Comparison of ENCODE assay signal across 8 cellular contexts in the genomic region with DNA sequence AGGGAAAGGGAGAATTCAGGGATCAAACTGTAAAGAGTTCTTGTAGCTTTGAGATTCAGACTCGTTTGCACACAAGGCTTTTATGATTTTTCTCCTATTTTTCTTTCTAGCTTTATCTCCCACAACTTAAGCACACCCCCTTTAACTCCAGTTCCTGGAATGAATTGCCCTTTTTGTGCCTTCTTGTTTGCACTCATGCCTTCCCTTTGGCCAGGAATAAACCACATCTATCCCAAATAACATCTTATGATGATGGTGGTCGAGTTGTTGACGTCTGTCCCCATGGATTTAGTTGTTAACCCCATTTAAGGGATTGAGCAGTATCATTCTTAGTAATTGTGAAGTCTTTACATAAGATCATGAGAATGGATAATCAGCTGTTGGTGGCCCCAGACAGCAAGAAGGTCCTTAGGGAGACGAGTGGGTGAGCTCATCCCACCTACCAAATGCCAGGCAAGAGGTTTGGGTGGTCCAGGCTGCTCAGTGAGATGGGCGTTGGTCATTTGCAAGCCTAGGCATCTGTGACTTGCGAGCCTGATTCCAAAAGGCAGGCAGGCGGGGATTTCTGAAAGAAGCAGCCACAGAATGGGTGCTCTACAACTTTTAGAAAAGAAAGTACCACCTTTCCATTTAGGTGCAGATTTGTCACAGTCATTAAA. TPM values are rescaled to one million over a fixed set of nuclear protein-coding genes. Genes with fewer than 3 reads are reported as not detected.
DNase-seq lines count a peak whose midpoint lies in the region; ATAC-seq, FAIRE-seq and TF ChIP-seq lines count a peak whose summit lies in the region.

No MANE protein-coding gene starts in this region.

- H3K36me3 Mint-ChIP-seq in T-cell: peaks cover 14% of the 10 kb centered on the region

- H3K4me1 ChIP-seq in foreskin keratinocyte (peaks cover 23% of the 10 kb centered on the region), small intestine (ENCODE audit: control insufficient read depth in 2 of 2, insufficient read depth in 1 of 2, low read depth in 1 of 2, low read length in 1 of 2) (peaks cover 4 to 17% of the 10 kb centered on the region in 2 donors)

- FAIRE-seq in GM19239 (lab: Jason Lieb, UNC): peak; percentile 37
- FAIRE-seq in small intestine (lab: Jason Lieb, UNC): no peak

- intact Hi-C loops in sciatic nerve (cut with DNase I): no loop called here

- H3K4me3 Mint-ChIP-seq in T-cell: peak overlapping the region; percentile 88 to 93 (median 89)

- CTCF ChIA-PET in T-cell (lab: Charles Lee): interaction anchor here (0.7 to 2.2 kb wide), 7 partner anchors 17 to 301 kb away, joined by 3 to 9 read pairs (median 5); a partner anchor contains a TSS

- peaks cover 53 to 57% (median 57%) of the 10 kb centered on the region in 3 donors for H3K4me1 Mint-ChIP-seq in T-cell

- no peaks in the 10 kb centered on the region for H3K27me3 ChIP-seq in foreskin keratinocyte
- no peaks in the 10 kb centered on the region for H3K27me3 ChIP-seq in small intestine (ENCODE audit: control insufficient read depth in 2 of 2, insufficient read depth in 2 of 2, low read length in 2 of 2)

- TF ChIP-seq CTCF in foreskin keratinocyte (conservative IDR thresholded peaks at IDR 0.05): no peak

- POLR2A ChIA-PET in T-cell (lab: Charles Lee): no interaction called here

- DNase-seq in GM19239 (ENCODE audit: insufficient read length, low spot score): no peak
- DNase-seq in T-cell: no peak
- peak in 1 of 2 donors; percentile 13 for DNase-seq in foreskin keratinocyte
- no peak for DNase-seq in small intestine
- DNase-seq in stimulated activated CD4-positive, alpha-beta T cell treated with anti-CD3 and anti-CD28 coated beads, Interleukin-4, amount 100 ng/mL, for 24 hours: no peak
- DNase-seq in sciatic nerve (ENCODE audit: low spot score): no peak

- H3K27ac Mint-ChIP-seq in T-cell: peak overlapping the region in 1 of 2 donors; percentile 11

- H3K9me3 Mint-ChIP-seq in T-cell: no peaks in the 10 kb centered on the region

- no peaks in the 10 kb centered on the region for H3K9me3 ChIP-seq in small intestine (ENCODE audit: control insufficient read depth, low read depth)

- H3K36me3 ChIP-seq in small intestine (ENCODE audit: control insufficient read depth in 2 of 2, insufficient read depth in 2 of 2, low read length in 2 of 2): no peaks in the 10 kb centered on the region

- H3K4me3 ChIP-seq in small intestine (ENCODE audit: low read depth in 1 of 2, low read length in 2 of 2): peak overlapping the region; percentile 14 to 36

- peak overlapping the region; percentile 87 for H3K27ac ChIP-seq in foreskin keratinocyte
- no peak overlapping the region for H3K27ac ChIP-seq in small intestine (ENCODE audit: low read depth in 1 of 2, low read length in 1 of 2)

- ATAC-seq in T-cell (replicated peaks in 1 of 4) (no peak), foreskin keratinocyte (no peak), HG03159 (IDR thresholded peaks at IDR 0.05; ENCODE audit: unreplicated experiment) (no peak), sciatic nerve (no peak), GM19328 (IDR thresholded peaks at IDR 0.05; ENCODE audit: unreplicated experiment) (no peak)

- H3K27me3 Mint-ChIP-seq in T-cell: no peaks in the 10 kb centered on the region

- WGBS in small intestine, 3 donors: 20 to 32% (median 26%) methylated on average over 7 of the region's 7 CpGs

RNA-seq across cellular contexts. Expression of a gene that starts 2.3 kb away (rescaled TPM):
- total RNA-seq in T-cell: 10 to 100 TPM; 30.1 to 46.1 (median 41.1) TPM
- total RNA-seq in foreskin keratinocyte: 56.7 and 63.0 TPM in 2 replicates
- 48.0 and 54.4 TPM in 2 replicates for polyA plus RNA-seq in foreskin keratinocyte
- 10 to 100 TPM; 35.1 to 52.2 (median 45.4) TPM for polyA plus RNA-seq in small intestine
- total RNA-seq in sciatic nerve: 30.8 TPM

RNA-seq across cellular contexts. Expression of a gene that starts 16.7 kb away (rescaled TPM):
- total RNA-seq in T-cell (1 to 10 TPM in 3 of 5 donors, under 1 TPM in 2; 0.58 to 1.4 (median 1.0) TPM), foreskin keratinocyte (0.24 and 0.28 TPM in 2 replicates), sciatic nerve (0.98 TPM)
- polyA plus RNA-seq in foreskin keratinocyte (0.08 and 0.09 TPM in 2 replicates), small intestine (under 1 TPM; under 0.01 to 0.37 (median 0.27) TPM)
